ENCODE assay signal across 34 cellular contexts in the genomic region with DNA sequence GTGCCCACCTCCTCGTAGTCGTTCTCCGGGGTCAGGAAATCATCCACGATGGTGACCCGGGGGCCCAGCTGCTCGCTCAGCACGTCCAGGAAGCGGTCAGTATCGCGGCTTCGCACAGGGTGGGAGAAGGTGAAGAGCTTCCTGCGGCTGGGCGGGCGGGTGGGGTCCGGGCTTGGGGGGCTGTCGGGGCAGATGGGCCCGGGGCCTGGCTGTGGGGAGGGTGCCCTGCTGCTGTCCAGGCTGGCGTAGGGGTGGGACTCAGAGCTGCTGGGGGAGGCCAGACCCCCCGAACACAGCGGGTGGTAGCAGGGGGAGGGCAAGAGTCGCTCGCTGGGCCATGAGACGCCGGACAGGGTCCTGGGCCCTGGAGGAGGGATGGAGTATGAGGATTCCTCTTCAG. TPM values are rescaled to one million over a fixed set of nuclear protein-coding genes. Genes with fewer than 3 reads are reported as not detected.
"Had no signal": no experiment of that assay in that cellular context is flagged by ENCODE, and none has a peak within 500 bp of the region (broad histone marks: within the 10 kb centered on the region; RNA-seq: fewer than 3 reads in every experiment).

No MANE protein-coding gene starts in this region.

- DNase-seq: activated B cell treated with CpG ODN at 0.5 μM for 24 hours; activated CD4-positive, alpha-beta memory T cell treated with anti-CD3 and anti-CD28 coated beads for 36 hours; activated CD4-positive, alpha-beta T cell treated with anti-CD3 and anti-CD28 coated beads for 4 hours; activated CD4-positive, alpha-beta T cell treated with anti-CD3 and anti-CD28 coated beads, Interleukin-2, amount 10 ng/mL, durations not matched to agents 24 days and 14 days; activated CD4-positive, alpha-beta T cell treated with anti-CD3 and anti-CD28 coated beads, Interleukin-2, amount 50 U/mL, for 1 hour; activated CD4-positive, alpha-beta T cell treated with anti-CD3 and anti-CD28 coated beads, Interleukin-2, amount 50 U/mL, for 4 hours; activated CD4-positive, CD25-positive, alpha-beta regulatory T cell treated with anti-CD3 and anti-CD28 coated beads, Interleukin-2, amount 50 U/mL, for 72 hours; activated CD8-positive, alpha-beta memory T cell treated with anti-CD3 and anti-CD28 coated beads, Interleukin-2, amount 50 U/mL, for 4 hours; activated CD8-positive, alpha-beta T cell treated with anti-CD3 and anti-CD28 coated beads for 36 hours; activated effector memory CD4-positive, alpha-beta T cell treated with anti-CD3 and anti-CD28 coated beads, Interleukin-2, amount 50 U/mL, for 16 hours; activated gamma-delta T cell treated with Interleukin-2 at 50 U/mL for 16 hours; activated naive CD4-positive, alpha-beta T cell; activated naive CD4-positive, alpha-beta T cell treated with anti-CD3 and anti-CD28 coated beads for 36 hours; activated naive CD4-positive, alpha-beta T cell treated with anti-CD3 and anti-CD28 coated beads, Interleukin-2, amount 50 U/mL, for 16 hours; activated naive CD8-positive, alpha-beta T cell treated with anti-CD3 and anti-CD28 coated beads for 36 hours; activated T-cell treated with anti-CD3 and anti-CD28 coated beads for 4 hours; activated T-cell treated with anti-CD3 and anti-CD28 coated beads, Interleukin-2, amount 50 U/mL, for 1 hour; activated T-cell treated with anti-CD3 and anti-CD28 coated beads, Interleukin-2, amount 50 U/mL, for 4 hours; activated T-cell treated with anti-CD3 and anti-CD28 coated beads, Interleukin-2, amount 50 U/mL, for 72 hours; amniotic stem cell; aorta; body of pancreas; brain microvascular endothelial cell; central memory CD4-positive, alpha-beta T cell; T-helper 2 cell; T-helper 9 cell had no signal

- H3K4me3 ChIP-seq: adrenal gland, body of pancreas, breast epithelium had no signal

- FAIRE-seq: astrocyte, TTC549 had no signal

- H3K4me1 ChIP-seq: breast epithelium had no signal

- H3K27ac ChIP-seq: adrenal gland, body of pancreas, brain microvascular endothelial cell, breast epithelium, VCaP had no signal

- H3K36me3 ChIP-seq: adrenal gland, brain microvascular endothelial cell, breast epithelium had no signal

- H3K27me3 ChIP-seq: adrenal gland, body of pancreas, breast epithelium had no signal

- ATAC-seq: activated CD8-positive, alpha-beta T cell treated with anti-CD3 and anti-CD28 coated beads for 36 hours; activated naive CD4-positive, alpha-beta T cell treated with anti-CD3 and anti-CD28 coated beads, Interleukin-2, amount 50 U/mL, for 72 hours; activated T-cell treated with anti-CD3 and anti-CD28 coated beads, Interleukin-2, amount 50 U/mL, for 4 hours; activated T-cell treated with anti-CD3 and anti-CD28 coated beads, Interleukin-2, amount 50 U/mL, for 72 hours; activated T-helper 17 cell treated with anti-CD3 and anti-CD28 coated beads, Interleukin-2, amount 50 U/mL, for 72 hours; body of pancreas had no signal

- H3K9me3 ChIP-seq: adrenal gland, body of pancreas, breast epithelium had no signal

RNA-seq across cellular contexts. Expression of a gene that starts 42.3 kb away (rescaled TPM):
- total RNA-seq: activated CD4-positive, alpha-beta T cell treated with anti-CD3 and anti-CD28 coated beads, Interleukin-2, amount 10 ng/mL, durations not matched to agents 24 days and 14 days; cardiac septum had no signal
